Comparison of ENCODE assay signal across 18 cellular contexts in the genomic region with DNA sequence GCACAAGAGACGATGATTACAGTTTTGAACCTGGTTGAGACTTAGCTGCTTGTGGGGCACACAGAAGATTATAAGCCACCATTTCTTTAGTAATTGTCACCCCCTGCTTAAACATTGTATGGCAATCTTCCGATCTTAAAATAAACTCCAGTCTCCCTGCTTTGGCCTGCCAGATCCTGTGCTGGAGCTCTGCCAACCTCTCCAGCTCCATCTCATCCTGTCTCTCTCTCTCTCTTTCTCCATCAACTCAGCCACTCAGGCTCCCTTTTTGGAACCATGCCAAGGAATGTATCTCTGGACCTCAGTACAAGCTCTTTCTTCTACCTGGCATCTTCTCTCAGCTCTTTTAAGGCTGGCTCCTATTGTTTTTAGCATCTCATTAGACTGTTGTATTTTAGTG.
DNase-seq lines count a peak whose midpoint lies in the region; ATAC-seq and TF ChIP-seq lines count a peak whose summit lies in the region.
"Had no signal": no experiment of that assay in that cellular context is flagged by ENCODE, and none has a peak within 500 bp of the region (broad histone marks: within the 10 kb centered on the region; RNA-seq: fewer than 3 reads in every experiment).

No MANE protein-coding gene starts in this region.

- ATAC-seq in HG03039 (IDR thresholded peaks at IDR 0.05; ENCODE audit: unreplicated experiment): no peak

- peak overlapping the region in 3 of 5 experiments; percentile 4 to 50 (median 7) for H3K27ac Mint-ChIP-seq in brain
- H3K27ac Mint-ChIP-seq: CD4-positive, CD25-positive, alpha-beta regulatory T cell had no signal

- no peak overlapping the region for H3K4me3 Mint-ChIP-seq in brain
- H3K4me3 Mint-ChIP-seq: CD4-positive, CD25-positive, alpha-beta regulatory T cell; central memory CD8-positive, alpha-beta T cell had no signal

- H3K36me3 Mint-ChIP-seq in brain: no peaks in the 10 kb centered on the region
- H3K36me3 Mint-ChIP-seq: CD4-positive, CD25-positive, alpha-beta regulatory T cell had no signal

- DNase-seq in NCI-H748 (lab: John Stamatoyannopoulos, UW; ENCODE audit: unreplicated experiment) (peak; percentile 17), NCI-H748 treated with DMSO at 0.1 percent for 48 hours (lab: John Stamatoyannopoulos, UW) (no peak), NCI-H2171 treated with DMSO at 0.1 percent for 48 hours (lab: John Stamatoyannopoulos, UW) (peak; percentile 68), retinal pigment epithelial cell (ENCODE audit: low read depth) (peak; percentile 48), 8988T (no peak)
- no peak for DNase-seq in stimulated activated CD4-positive, alpha-beta T cell treated with anti-CD3 and anti-CD28 coated beads, Interleukin-4, amount 100 ng/mL, for 1 hour
- DNase-seq: ACHN; CD4-positive, CD25-positive, alpha-beta regulatory T cell; effector memory CD4-positive, alpha-beta T cell; Kasumi-1; NCI-H146; stimulated activated CD4-positive, alpha-beta T cell treated with anti-CD3 and anti-CD28 coated beads, Interleukin-12 subunit alpha, Interleukin-12 subunit beta, amount 100 ng/mL, for 4 hours; T-helper 1 cell had no signal

- H3K4me1 Mint-ChIP-seq in brain: peaks cover 9% of the 10 kb centered on the region
- H3K4me1 Mint-ChIP-seq: CD4-positive, CD25-positive, alpha-beta regulatory T cell; central memory CD8-positive, alpha-beta T cell had no signal

- peaks cover 0 to 3% (median 0%) of the 10 kb centered on the region in 5 experiments for H3K9me3 Mint-ChIP-seq in brain

- no peak for TF ChIP-seq CTCF in brain (conservative IDR thresholded peaks at IDR 0.05)
- no peak for TF ChIP-seq CTCF in retinal pigment epithelial cell (conservative IDR thresholded peaks at IDR 0.05; ENCODE audit: low read depth, low read length)

- peaks cover 9% of the 10 kb centered on the region for H3K27me3 Mint-ChIP-seq in brain
- H3K27me3 Mint-ChIP-seq: CD4-positive, CD25-positive, alpha-beta regulatory T cell; central memory CD8-positive, alpha-beta T cell had no signal

- no peak overlapping the region for H3K4me3 ChIP-seq in retinal pigment epithelial cell (ENCODE audit: low read length)
- H3K4me3 ChIP-seq: esophagus muscularis mucosa, suprapubic skin had no signal

Comparison
In these comparisons a context has a peak if more than half of its experiments do, and no peak if none do; other contexts are left out.
1. DNase-seq: peak in NCI-H748 (single experiment), NCI-H2171 treated with DMSO at 0.1 percent for 48 hours (single experiment) and retinal pigment epithelial cell (single experiment); none in NCI-H748 treated with DMSO at 0.1 percent for 48 hours (single experiment), 8988T (single experiment) and stimulated activated CD4-positive, alpha-beta T cell treated with anti-CD3 and anti-CD28 coated beads, Interleukin-4, amount 100 ng/mL, for 1 hour (single experiment).